19 cellular contexts compared by ENCODE assay signal in genomic region chr11:62983536-62984199, GRCh38. TPM values are rescaled to one million over a fixed set of nuclear protein-coding genes. Genes with fewer than 3 reads are reported as not detected.
DNase-seq lines count a peak whose midpoint lies in the region; TF ChIP-seq lines count a peak whose summit lies in the region.
"Had no signal": no experiment of that assay in that cellular context is flagged by ENCODE, and none has a peak within 500 bp of the region (broad histone marks: within the 10 kb centered on the region; RNA-seq: fewer than 3 reads in every experiment).

No MANE protein-coding gene starts in this region.

- H4K8ac ChIP-seq in H9 (replicated peaks; ENCODE audit: insufficient read length, low read depth, low read length): no peak overlapping the region

- TF ChIP-seq CTCF in H9 (conservative IDR thresholded peaks at IDR 0.05) (no peak), coronary artery (IDR thresholded peaks at IDR 0.05) (no peak), type B pancreatic cell (conservative IDR thresholded peaks at IDR 0.05) (no peak)

- no peak for DNase-seq in H9
- peak; percentile 58 for DNase-seq in coronary artery (ENCODE audit: low spot score)
- DNase-seq in mesenteric fat pad (ENCODE audit: low spot score): peak; percentile 83
- no peak for DNase-seq in type B pancreatic cell (ENCODE audit: extremely low spot score, unreplicated experiment)
- DNase-seq in NCI-H1930 (lab: John Stamatoyannopoulos, UW): no peak
- DNase-seq in NCI-H2029 (lab: John Stamatoyannopoulos, UW): no peak
- no peak for DNase-seq in DMS53 (lab: John Stamatoyannopoulos, UW)
- DNase-seq: 8988T; ACHN; AML-193; BE2C; Calu3; CD4-positive, alpha-beta T cell; CD8-positive, alpha-beta memory T cell; DND-41; GOT3 had no signal

- H4K5ac ChIP-seq in H9 (ENCODE audit: insufficient read length, low read depth, low read length): no peak overlapping the region

- H3K14ac ChIP-seq in H9 (ENCODE audit: insufficient read depth, low read length): no peak overlapping the region

- no peak overlapping the region for H2BK15ac ChIP-seq in H9 (ENCODE audit: low read depth, low read length)

- H3K27ac Mint-ChIP-seq in H9 (no peak overlapping the region), type B pancreatic cell (no peak overlapping the region)
- H3K27ac Mint-ChIP-seq: CD14-positive monocyte; CD4-positive, alpha-beta T cell; CD8-positive, alpha-beta memory T cell had no signal

- H3K56ac ChIP-seq in H9 (ENCODE audit: insufficient read length, low read depth, low read length): no peak overlapping the region

- H3K79me2 ChIP-seq in H9 (ENCODE audit: insufficient read depth, low read length): no peaks in the 10 kb centered on the region

- H3K36me3 Mint-ChIP-seq in H9 (ENCODE audit: insufficient read depth in 1 of 3, low read depth in 3 of 3) (no peaks in the 10 kb centered on the region), type B pancreatic cell (no peaks in the 10 kb centered on the region)
- H3K36me3 Mint-ChIP-seq: CD14-positive monocyte; CD8-positive, alpha-beta memory T cell had no signal

- no peak overlapping the region for H2AK5ac ChIP-seq in H9 (ENCODE audit: insufficient read length, low read length)

- H3K4ac ChIP-seq in H9 (ENCODE audit: low read depth, low read length): no peak overlapping the region

- no peak overlapping the region for H3T11ph ChIP-seq in H9 (ENCODE audit: low read length)

- no peaks in the 10 kb centered on the region for H3K27me3 ChIP-seq in H9 (ENCODE audit: insufficient read depth, low read length)
- H3K27me3 ChIP-seq: BE2C; BLaER1 treated with 17β-estradiol and CSF1 and Interleukin-3, amounts not matched to agents 10 nM and 100 nM had no signal

- no CpG with 5 or more reads among the region's 13 CpGs for WGBS in H9 (ENCODE audit: extremely low coverage, insufficient read length, low lambda C conversion rate)

- H3K9ac ChIP-seq in H9 (ENCODE audit: extremely low read depth, insufficient read length, low read length): no peak overlapping the region
- H3K9ac ChIP-seq: BLaER1 treated with 17β-estradiol and CSF1 and Interleukin-3, amounts not matched to agents 10 nM and 100 nM had no signal

- H3K9me3 ChIP-seq in H9 (ENCODE audit: control insufficient read depth, low read depth, low read length): no peaks in the 10 kb centered on the region
- H3K9me3 ChIP-seq: A549; BE2C; BLaER1 treated with 17β-estradiol and CSF1 and Interleukin-3, amounts not matched to agents 10 nM and 100 nM had no signal

- H3K9me3 Mint-ChIP-seq in H9 (no peaks in the 10 kb centered on the region; a peak in 2 of 5 replicates), type B pancreatic cell (peaks cover 4% of the 10 kb centered on the region)
- H3K9me3 Mint-ChIP-seq: CD4-positive, alpha-beta T cell had no signal

- no peak overlapping the region for H2AFZ ChIP-seq in H9 (ENCODE audit: low read length)

- no peaks in the 10 kb centered on the region for H3K4me1 ChIP-seq in H9 (ENCODE audit: insufficient read depth, low read length)
- H3K4me1 ChIP-seq: A549, BE2C had no signal

- peaks cover 0 to 2% of the 10 kb centered on the region in 2 experiments; a peak in 1 of 4 replicates for H3K4me1 Mint-ChIP-seq in H9
- H3K4me1 Mint-ChIP-seq in type B pancreatic cell (ENCODE audit: unreplicated experiment): peaks cover 4% of the 10 kb centered on the region
- H3K4me1 Mint-ChIP-seq: CD14-positive monocyte; CD8-positive, alpha-beta memory T cell had no signal

- H3K23ac ChIP-seq in H9 (ENCODE audit: insufficient read length, low read depth, low read length): no peak overlapping the region

- no peak overlapping the region for H2BK20ac ChIP-seq in H9 (ENCODE audit: low read depth, low read length, poor library complexity, severe bottlenecking)

- H2BK5ac ChIP-seq in H9 (ENCODE audit: insufficient read length, low read length): no peak overlapping the region

- no peaks in the 10 kb centered on the region for H3K23me2 ChIP-seq in H9 (ENCODE audit: insufficient read length, low read depth, low read length, poor library complexity, severe bottlenecking)

- H3K18ac ChIP-seq in H9 (ENCODE audit: insufficient read length, low read depth, low read length): peak overlapping the region; percentile 11

- H2BK120ac ChIP-seq in H9 (ENCODE audit: low read depth, low read length, poor library complexity, severe bottlenecking): no peak overlapping the region

- no peaks in the 10 kb centered on the region for H3K79me1 ChIP-seq in H9 (ENCODE audit: insufficient read depth, low read depth, low read length, poor library complexity, severe bottlenecking)

- H4K20me1 ChIP-seq in H9 (ENCODE audit: control insufficient read depth, insufficient read depth, insufficient read length): no peaks in the 10 kb centered on the region
- H4K20me1 ChIP-seq: BLaER1 treated with 17β-estradiol and CSF1 and Interleukin-3, amounts not matched to agents 10 nM and 100 nM had no signal

- H3K27me3 Mint-ChIP-seq in H9 (ENCODE audit: low read depth): peaks cover 11% of the 10 kb centered on the region
- H3K27me3 Mint-ChIP-seq in type B pancreatic cell: peaks cover 4% of the 10 kb centered on the region

- H3K4me2 ChIP-seq in H9 (ENCODE audit: insufficient read depth, insufficient read length, low read length): no peak overlapping the region
- H3K4me2 ChIP-seq: A549; BLaER1 treated with 17β-estradiol and CSF1 and Interleukin-3, amounts not matched to agents 10 nM and 100 nM had no signal

- H2BK12ac ChIP-seq in H9 (ENCODE audit: insufficient read length, low read depth, low read length): no peak overlapping the region

- H3K4me3 ChIP-seq in coronary artery: no peak overlapping the region
- H3K4me3 ChIP-seq: A549; BLaER1 treated with 17β-estradiol and CSF1 and Interleukin-3, amounts not matched to agents 10 nM and 100 nM had no signal

- H3K27ac ChIP-seq in H9 (ENCODE audit: insufficient read length, low read depth, low read length) (no peak overlapping the region), coronary artery (no peak overlapping the region)
- H3K27ac ChIP-seq: A549; BLaER1 treated with 17β-estradiol and CSF1 and Interleukin-3, amounts not matched to agents 10 nM and 100 nM had no signal

- H4K91ac ChIP-seq in H9 (ENCODE audit: insufficient read length, low read depth, low read length): no peak overlapping the region

- no peak overlapping the region for H3K4me3 Mint-ChIP-seq in H9
- no peak overlapping the region for H3K4me3 Mint-ChIP-seq in type B pancreatic cell
- H3K4me3 Mint-ChIP-seq: CD14-positive monocyte; CD4-positive, alpha-beta T cell; CD8-positive, alpha-beta memory T cell had no signal

RNA-seq across cellular contexts. Expression of gene SLC22A6, which starts 1.1 kb away (rescaled TPM):
- total RNA-seq in H9 (2021) (not detected in 2 replicates), mesenteric fat pad (not detected), type B pancreatic cell (ENCODE audit: low replicate concordance) (1.5 TPM in 1 of 2 replicates, not detected in the other)
- total RNA-seq: Calu3; CD4-positive, alpha-beta T cell; CD8-positive, alpha-beta memory T cell had no signal

RNA-seq across cellular contexts. Expression of gene SLC22A8, which starts 32.0 kb away (rescaled TPM):
- total RNA-seq in H9 (2021) (not detected in 2 replicates), mesenteric fat pad (not detected), type B pancreatic cell (ENCODE audit: low replicate concordance) (0.17 and 0.85 TPM in 2 replicates)
- total RNA-seq: Calu3; CD4-positive, alpha-beta T cell; CD8-positive, alpha-beta memory T cell had no signal

Comparison
In these comparisons a context has a peak if more than half of its experiments do, and no peak if none do; other contexts are left out.
1. DNase-seq: peak in coronary artery (single experiment) and mesenteric fat pad (single experiment); none in H9 (single experiment), type B pancreatic cell (single experiment), NCI-H1930 (0 of 2), NCI-H2029 (single experiment) and DMS53 (single experiment).